In the genomic region with DNA sequence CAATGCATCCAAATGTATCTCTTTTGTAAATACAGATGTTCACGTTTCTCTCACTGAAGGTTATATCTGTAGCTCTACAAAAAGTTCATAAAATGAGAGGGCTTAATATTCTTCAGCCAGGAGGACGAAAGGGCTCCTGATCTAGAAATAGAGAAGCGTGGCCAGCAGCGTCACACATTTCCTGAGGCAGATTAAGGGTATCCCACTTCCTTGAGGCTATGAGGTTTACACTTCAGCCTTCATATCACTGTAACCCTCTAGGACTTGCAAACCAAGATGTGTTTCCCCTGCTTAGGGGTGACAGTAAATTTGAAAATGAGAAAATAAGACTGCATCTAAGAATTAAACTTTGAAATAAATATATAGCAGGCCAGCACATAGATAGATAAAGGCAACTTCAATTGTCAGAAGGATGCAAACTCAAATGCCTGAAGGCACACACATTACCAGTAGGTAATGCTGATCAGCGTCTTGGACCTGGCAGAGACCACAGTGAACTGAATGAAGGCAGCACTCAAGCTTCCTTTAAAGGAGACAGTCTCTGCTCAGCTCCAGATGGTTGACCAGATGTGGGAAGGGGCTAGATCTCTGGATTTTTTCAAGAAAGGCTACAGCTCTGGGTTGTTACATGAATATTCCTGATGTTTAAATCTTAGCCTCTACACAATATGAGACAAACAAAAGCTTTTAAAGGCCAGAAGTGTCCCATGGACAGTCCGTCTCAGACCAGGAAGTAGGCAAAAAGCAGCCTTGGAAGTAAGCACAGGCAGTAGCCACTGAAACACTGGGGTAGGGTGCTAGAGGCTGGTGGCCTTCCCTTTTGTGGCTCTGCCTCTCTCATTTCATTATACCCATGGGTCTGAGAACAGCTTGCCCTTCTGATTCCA, we compare ENCODE assay signal across 11 cellular contexts.
A peak's percentile ranks its signal among the peaks of the same experiment; 100 is the strongest.
DNase-seq lines count a peak whose midpoint lies in the region; ATAC-seq, FAIRE-seq and TF ChIP-seq lines count a peak whose summit lies in the region.
"Had no signal": no experiment of that assay in that cellular context is flagged by ENCODE, and none has a peak within 500 bp of the region (broad histone marks: within the 10 kb centered on the region; RNA-seq: fewer than 3 reads in every experiment).

No MANE protein-coding gene starts in this region.

- DNase-seq in GM19239 (ENCODE audit: insufficient read length, low spot score), result no peak
- no peak for DNase-seq in nephron progenitor cell
- no peak for DNase-seq in activated CD4-positive, alpha-beta T cell treated with anti-CD3 and anti-CD28 coated beads for 1 hour
- DNase-seq in putamen (ENCODE audit: low spot score), result no peak
- no peak for DNase-seq in activated CD8-positive, alpha-beta memory T cell treated with anti-CD3 and anti-CD28 coated beads, Interleukin-2, amount 50 U/mL, for 4 hours
- DNase-seq in NCI-H128 (lab: John Stamatoyannopoulos, UW; ENCODE audit: unreplicated experiment), result no peak
- DNase-seq: activated CD4-positive, alpha-beta T cell treated with anti-CD3 and anti-CD28 coated beads, Interleukin-2, amount 10 ng/mL, durations not matched to agents 7 days and 5 days; gastrocnemius medialis had no signal

- H3K4me3 Mint-ChIP-seq in nephron progenitor cell, result no peak overlapping the region
- H3K4me3 Mint-ChIP-seq: activated CD4-positive, alpha-beta T cell treated with anti-CD3 and anti-CD28 coated beads, Interleukin-2, amount 10 ng/mL, durations not matched to agents 7 days and 5 days; brain had no signal

- TF ChIP-seq CTCF in nephron progenitor cell (IDR thresholded peaks at IDR 0.05), result no peak

- peak; percentile 52 for ATAC-seq in HG02642 (IDR thresholded peaks at IDR 0.05; ENCODE audit: poor library complexity, unreplicated experiment)
- peak; percentile 26 for ATAC-seq in HG03565 (IDR thresholded peaks at IDR 0.05; ENCODE audit: unreplicated experiment)
- ATAC-seq: gastrocnemius medialis had no signal

- H3K36me3 Mint-ChIP-seq in nephron progenitor cell (ENCODE audit: low read depth), result no peaks in the 10 kb centered on the region
- H3K36me3 Mint-ChIP-seq: brain had no signal

- H3K4me1 Mint-ChIP-seq in nephron progenitor cell, result peaks cover 7% of the 10 kb centered on the region
- H3K4me1 Mint-ChIP-seq: activated CD4-positive, alpha-beta T cell treated with anti-CD3 and anti-CD28 coated beads, Interleukin-2, amount 10 ng/mL, durations not matched to agents 7 days and 5 days had no signal

- H3K27ac Mint-ChIP-seq in nephron progenitor cell, result peak overlapping the region; percentile 30
- H3K27ac Mint-ChIP-seq: activated CD4-positive, alpha-beta T cell treated with anti-CD3 and anti-CD28 coated beads, Interleukin-2, amount 10 ng/mL, durations not matched to agents 7 days and 5 days; brain had no signal

- peak; percentile 68 for FAIRE-seq in GM19239 (lab: Jason Lieb, UNC)

- H3K9me3 Mint-ChIP-seq in nephron progenitor cell, result peaks cover 3% of the 10 kb centered on the region

- no peaks in the 10 kb centered on the region for H3K27me3 Mint-ChIP-seq in nephron progenitor cell (ENCODE audit: low read depth, poor library complexity)
- H3K27me3 Mint-ChIP-seq: brain had no signal
